1 cellular context compared by ENCODE assay signal in the genomic region with DNA sequence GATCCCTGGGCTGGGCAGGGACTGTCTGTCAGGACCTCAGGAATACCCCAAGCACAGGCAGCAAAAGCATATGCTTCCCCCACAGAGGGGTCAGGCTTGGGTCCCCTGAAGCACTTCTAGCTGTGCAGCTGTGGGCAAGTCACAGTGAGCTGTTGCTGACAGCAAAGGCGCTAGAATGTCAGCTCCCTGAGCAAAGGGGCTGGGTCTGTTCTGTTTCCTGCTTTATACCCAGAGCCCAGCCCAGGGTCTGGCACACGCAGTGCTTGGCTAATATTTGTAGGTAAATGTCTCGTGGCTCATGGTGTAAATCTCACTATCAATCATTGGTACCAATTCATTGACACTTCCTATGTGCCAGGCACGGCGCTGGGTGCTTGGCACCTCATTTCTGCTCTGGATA.
TF ChIP-seq lines count a peak whose summit lies in the region.

No MANE protein-coding gene starts in this region.

TF ChIP-seq in HepG2, 621 proteins besides CTCF, POLR2A, EP300 and RAD21:
- TF ChIP-seq SMARCE1 (IDR thresholded peaks at IDR 0.05; ENCODE audit: borderline replicate concordance) = no peak
- no peak for TF ChIP-seq ZNF33A (CRISPR knock-in tag; IDR thresholded peaks at IDR 0.05; ENCODE audit: borderline replicate concordance)
- TF ChIP-seq SRY (CRISPR knock-in tag; IDR thresholded peaks at IDR 0.05) = no peak
- TF ChIP-seq CBX2 (IDR thresholded peaks at IDR 0.05; ENCODE audit: low read depth, low read length) = no peak
- no peak for TF ChIP-seq CBX2 (CRISPR knock-in tag; IDR thresholded peaks at IDR 0.05; ENCODE audit: low read depth)
- TF ChIP-seq, protein P1, sequence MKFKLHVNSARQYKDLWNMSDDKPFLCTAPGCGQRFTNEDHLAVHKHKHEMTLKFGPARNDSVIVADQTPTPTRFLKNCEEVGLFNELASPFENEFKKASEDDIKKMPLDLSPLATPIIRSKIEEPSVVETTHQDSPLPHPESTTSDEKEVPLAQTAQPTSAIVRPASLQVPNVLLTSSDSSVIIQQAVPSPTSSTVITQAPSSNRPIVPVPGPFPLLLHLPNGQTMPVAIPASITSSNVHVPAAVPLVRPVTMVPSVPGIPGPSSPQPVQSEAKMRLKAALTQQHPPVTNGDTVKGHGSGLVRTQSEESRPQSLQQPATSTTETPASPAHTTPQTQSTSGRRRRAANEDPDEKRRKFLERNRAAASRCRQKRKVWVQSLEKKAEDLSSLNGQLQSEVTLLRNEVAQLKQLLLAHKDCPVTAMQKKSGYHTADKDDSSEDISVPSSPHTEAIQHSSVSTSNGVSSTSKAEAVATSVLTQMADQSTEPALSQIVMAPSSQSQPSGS (CRISPR knock-in tag; IDR thresholded peaks at IDR 0.05) = no peak
- TF ChIP-seq, protein P2, sequence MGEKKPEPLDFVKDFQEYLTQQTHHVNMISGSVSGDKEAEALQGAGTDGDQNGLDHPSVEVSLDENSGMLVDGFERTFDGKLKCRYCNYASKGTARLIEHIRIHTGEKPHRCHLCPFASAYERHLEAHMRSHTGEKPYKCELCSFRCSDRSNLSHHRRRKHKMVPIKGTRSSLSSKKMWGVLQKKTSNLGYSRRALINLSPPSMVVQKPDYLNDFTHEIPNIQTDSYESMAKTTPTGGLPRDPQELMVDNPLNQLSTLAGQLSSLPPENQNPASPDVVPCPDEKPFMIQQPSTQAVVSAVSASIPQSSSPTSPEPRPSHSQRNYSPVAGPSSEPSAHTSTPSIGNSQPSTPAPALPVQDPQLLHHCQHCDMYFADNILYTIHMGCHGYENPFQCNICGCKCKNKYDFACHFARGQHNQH (CRISPR knock-in tag; IDR thresholded peaks at IDR 0.05) = no peak
- TF ChIP-seq NFYC (CRISPR knock-in tag; IDR thresholded peaks at IDR 0.05) = no peak
